In genomic region chr2:240946046-240946445, GRCh38 we compare ENCODE assay signal across 1 cellular context.
TF ChIP-seq lines count a peak whose summit lies in the region.

No MANE protein-coding gene starts in this region.

TF ChIP-seq in H1, 55 proteins besides CTCF, POLR2A, EP300 and RAD21:
- TF ChIP-seq KDM5A (IDR thresholded peaks at IDR 0.05; ENCODE audit: low read length) (no peak), CEBPB (IDR thresholded peaks at IDR 0.05; ENCODE audit: low read depth, low read length) (no peak), CHD2 (IDR thresholded peaks at IDR 0.05; ENCODE audit: low read length) (no peak), EZH2 (IDR thresholded peaks at IDR 0.05; ENCODE audit: low read depth, low read length, severe bottlenecking) (no peak), SIX5 (IDR thresholded peaks at IDR 0.05; ENCODE audit: low read depth, low read length) (no peak), KDM4A (IDR thresholded peaks at IDR 0.05; ENCODE audit: low read depth, low read length, severe bottlenecking) (no peak), SRF (IDR thresholded peaks at IDR 0.05; ENCODE audit: low read depth, low read length) (no peak), ATF2 (IDR thresholded peaks at IDR 0.05; ENCODE audit: low read length) (no peak), BRCA1 (IDR thresholded peaks at IDR 0.05; ENCODE audit: low read depth, low read length) (no peak), SIRT6 (IDR thresholded peaks at IDR 0.05; ENCODE audit: low read length) (no peak), HDAC2 (IDR thresholded peaks at IDR 0.05; ENCODE audit: borderline replicate concordance in 1 of 2, low read depth in 2 of 2, low read length in 2 of 2) (no peak), TBP (IDR thresholded peaks at IDR 0.05; ENCODE audit: low read depth, low read length) (no peak), SAP30 (IDR thresholded peaks at IDR 0.05; ENCODE audit: insufficient read depth, insufficient replicate concordance, low read length) (no peak), RNF2 (IDR thresholded peaks at IDR 0.05; ENCODE audit: borderline replicate concordance, low read depth, low read length, missing control alignments, poor library complexity, severe bottlenecking) (no peak), EGR1 (IDR thresholded peaks at IDR 0.05; ENCODE audit: borderline replicate concordance, low read depth, low read length) (no peak), KDM1A (IDR thresholded peaks at IDR 0.05; ENCODE audit: borderline replicate concordance, low read length) (no peak), TCF12 (IDR thresholded peaks at IDR 0.05; ENCODE audit: low read depth, low read length) (no peak), RXRA (IDR thresholded peaks at IDR 0.05; ENCODE audit: insufficient read depth, low read depth, low read length) (no peak), TAF1 (IDR thresholded peaks at IDR 0.05; ENCODE audit: low read depth, low read length) (no peak), ZNF274 (IDR thresholded peaks at IDR 0.05; ENCODE audit: borderline replicate concordance, extremely low read depth, low read length) (no peak)
TF ChIP-seq in H1: peak in this region for 0.
